Comparison of ENCODE assay signal across 15 cellular contexts in genomic region chr4:133624744-133625143, GRCh38.
A peak's percentile ranks its signal among the peaks of the same experiment; 100 is the strongest.
DNase-seq lines count a peak whose midpoint lies in the region; ATAC-seq, FAIRE-seq and TF ChIP-seq lines count a peak whose summit lies in the region.
"Had no signal": no experiment of that assay in that cellular context is flagged by ENCODE, and none has a peak within 500 bp of the region (broad histone marks: within the 10 kb centered on the region; RNA-seq: fewer than 3 reads in every experiment).

No MANE protein-coding gene starts in this region.

- H3K9me3 ChIP-seq in BE2C (no peaks in the 10 kb centered on the region), kidney (ENCODE audit: control insufficient read depth in 1 of 2, low read length in 2 of 2) (no peaks in the 10 kb centered on the region)
- H3K9me3 ChIP-seq: breast epithelium, SJSA1, testis had no signal

- FAIRE-seq in kidney (lab: Jason Lieb, UNC): no peak

- DNase-seq in BE2C (peak; percentile 30), HEK293T (ENCODE audit: extremely low spot score) (peak; percentile 31), RPMI8226 (peak; percentile 48), kidney (no peak), HT-29 (ENCODE audit: low spot score) (no peak)
- DNase-seq in stimulated activated naive CD8-positive, alpha-beta T cell treated with anti-CD3 and anti-CD28 coated beads, Interleukin-15, Interleukin-2, amounts not matched to agents 100 U/mL and 50 U/mL, for 24 hours: no peak
- DNase-seq: AML-193; effector CD8-positive, alpha-beta T cell; foreskin keratinocyte; NCI-H1105 treated with DMSO at 0.1 percent for 48 hours; testis had no signal

- ATAC-seq in GM19023 (IDR thresholded peaks at IDR 0.05; ENCODE audit: unreplicated experiment) (no peak), GM18505 (IDR thresholded peaks at IDR 0.05; ENCODE audit: unreplicated experiment) (no peak)
- no peak for ATAC-seq in stimulated activated naive CD8-positive, alpha-beta T cell treated with anti-CD3 and anti-CD28 coated beads, Interleukin-15, Interleukin-2, amounts not matched to agents 100 U/mL and 50 U/mL, for 24 hours
- ATAC-seq: foreskin keratinocyte had no signal

- H3K9ac ChIP-seq in kidney (ENCODE audit: low read length in 2 of 2): no peak overlapping the region

- no peak overlapping the region for H3K27ac ChIP-seq in kidney (ENCODE audit: low read depth in 2 of 2, low read length in 2 of 2)
- H3K27ac ChIP-seq: breast epithelium, foreskin keratinocyte, SJSA1, testis had no signal

- TF ChIP-seq CTCF in BE2C (IDR thresholded peaks at IDR 0.05; ENCODE audit: low read depth, low read length) (peak; percentile 30), kidney (IDR thresholded peaks at IDR 0.05; ENCODE audit: borderline replicate concordance, extremely low read depth, insufficient read depth) (peak; percentile 17)

- CTCF ChIA-PET in HEK293T (lab: Yijun Ruan, JAX): no interaction called here

- no peaks in the 10 kb centered on the region for H3K27me3 ChIP-seq in BE2C
- H3K27me3 ChIP-seq: breast epithelium, foreskin keratinocyte, SJSA1, testis had no signal

- POLR2A ChIA-PET in HEK293T (lab: Yijun Ruan, JAX): no interaction called here

- H3K4me3 ChIP-seq in BE2C (ENCODE audit: low read depth, low read length): no peak overlapping the region
- no peak overlapping the region for H3K4me3 ChIP-seq in kidney (ENCODE audit: low read length in 2 of 2)
- H3K4me3 ChIP-seq: breast epithelium, SJSA1, testis had no signal

- intact Hi-C loops in kidney (cut with DNase I): no loop called here

- no peak for TF ChIP-seq POLR2A in GM18505 (IDR thresholded peaks at IDR 0.05; ENCODE audit: borderline replicate concordance, extremely low read depth, insufficient read depth, insufficient read length)

- H3K36me3 ChIP-seq in BE2C (no peaks in the 10 kb centered on the region), kidney (ENCODE audit: control insufficient read depth in 1 of 2, insufficient read depth in 2 of 2, low read length in 2 of 2) (no peaks in the 10 kb centered on the region)
- H3K36me3 ChIP-seq: breast epithelium, SJSA1 had no signal

- H3K4me1 ChIP-seq in BE2C: no peaks in the 10 kb centered on the region; the same call in 1 of the 2 replicates
- H3K4me1 ChIP-seq in kidney (ENCODE audit: control insufficient read depth in 1 of 2, insufficient read depth in 1 of 2, low read depth in 1 of 2, low read length in 2 of 2): no peaks in the 10 kb centered on the region
- H3K4me1 ChIP-seq: breast epithelium, foreskin keratinocyte, SJSA1, testis had no signal

TF ChIP-seq in HEK293T, 16 proteins besides CTCF, POLR2A, EP300 and RAD21:
- TF ChIP-seq FOXK2 (IDR thresholded peaks at IDR 0.05): no peak
- TF ChIP-seq NFRKB (IDR thresholded peaks at IDR 0.05): no peak
- no peak for TF ChIP-seq FOXA1 (IDR thresholded peaks at IDR 0.05)
- TF ChIP-seq ARNT (IDR thresholded peaks at IDR 0.05): no peak

Comparison
In these comparisons a context has a peak if more than half of its experiments do, and no peak if none do; other contexts are left out.
1. DNase-seq: peak in BE2C (single experiment), HEK293T (single experiment) and RPMI8226 (single experiment); none in kidney (single experiment), stimulated activated naive CD8-positive, alpha-beta T cell treated with anti-CD3 and anti-CD28 coated beads, Interleukin-15, Interleukin-2, amounts not matched to agents 100 U/mL and 50 U/mL, for 24 hours (single experiment) and HT-29 (single experiment).